In the genomic region with DNA sequence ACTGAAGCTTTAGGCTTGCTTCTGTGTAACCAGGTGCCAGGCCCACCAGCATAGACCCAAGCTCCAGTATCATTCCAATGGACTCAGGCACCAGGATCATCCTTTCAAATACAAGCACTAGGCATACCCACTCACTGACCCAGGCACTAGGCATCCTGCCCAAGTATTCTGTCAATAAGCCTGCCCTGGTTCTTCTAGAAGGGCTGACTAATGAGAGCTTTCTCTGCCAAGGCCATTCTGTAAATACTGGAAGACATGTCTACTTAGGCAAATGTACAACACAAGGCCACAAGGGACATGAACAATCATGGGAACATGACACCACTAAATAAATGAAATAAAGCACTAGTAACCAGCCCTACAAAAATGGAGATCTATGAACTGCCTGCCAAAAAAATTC, we compare ENCODE assay signal across 18 cellular contexts.
DNase-seq lines count a peak whose midpoint lies in the region; ATAC-seq and TF ChIP-seq lines count a peak whose summit lies in the region.
"Had no signal": no experiment of that assay in that cellular context is flagged by ENCODE, and none has a peak within 500 bp of the region (broad histone marks: within the 10 kb centered on the region; RNA-seq: fewer than 3 reads in every experiment).

No MANE protein-coding gene starts in this region.

- no peak for ATAC-seq in mucosa of descending colon
- ATAC-seq: A549; CD8-positive, alpha-beta T cell had no signal

- no peak overlapping the region for H3K4me3 ChIP-seq in mucosa of descending colon
- H3K4me3 ChIP-seq: A549, BLaER1, PC-9 had no signal

- no peaks in the 10 kb centered on the region for H3K4me1 ChIP-seq in mucosa of descending colon (ENCODE audit: low read depth)
- H3K4me1 ChIP-seq: A549, BLaER1 had no signal

- H3K9me3 ChIP-seq in mucosa of descending colon, result no peaks in the 10 kb centered on the region
- H3K9me3 ChIP-seq: A549 had no signal

- intact Hi-C loops in mucosa of descending colon (cut with DNase I, micrococcal nuclease), result no loop called here

- in situ Hi-C loops in KBM-7 (cut with MboI; ENCODE audit: low pct_unique_long_range_greater_than_20kb, low sequenced_read_pairs), result no loop called here

- peak; percentile 62 for DNase-seq in NCI-H1092 (lab: John Stamatoyannopoulos, UW)
- DNase-seq in NCI-H446 treated with DMSO at 0.1 percent for 48 hours (lab: John Stamatoyannopoulos, UW), result peak; percentile 71
- DNase-seq in fibroblast of gingiva (ENCODE audit: low read depth), result peak; percentile 76
- no peak for DNase-seq in mucosa of descending colon
- DNase-seq in KBM-7, result no peak
- DNase-seq in NCI-H82 treated with DMSO at 0.1 percent for 48 hours (lab: John Stamatoyannopoulos, UW; ENCODE audit: unreplicated experiment), result no peak
- DNase-seq in effector CD4-positive, alpha-beta T cell, result no peak
- DNase-seq: Calu3; CD8-positive, alpha-beta T cell; NCI-H1048; NCI-H146; NCI-H510A; NCI-H774; PC-9 had no signal

- TF ChIP-seq CTCF in C4-2B (conservative IDR thresholded peaks at IDR 0.05) (no peak), mucosa of descending colon (IDR thresholded peaks at IDR 0.05) (no peak)

- H3K36me3 ChIP-seq in mucosa of descending colon (ENCODE audit: low read depth), result no peaks in the 10 kb centered on the region
- H3K36me3 ChIP-seq: BLaER1 had no signal

- 0 out of 2 replicates have a peak overlapping the region, but pooled peaks have one; percentile 1 for H3K27ac ChIP-seq in C4-2B
- H3K27ac ChIP-seq: A549, BLaER1, PC-9, RWPE1 had no signal

Comparison
In these comparisons a context has a peak if more than half of its experiments do, and no peak if none do; other contexts are left out.
1. DNase-seq: peak in NCI-H1092 (single experiment), NCI-H446 treated with DMSO at 0.1 percent for 48 hours (single experiment) and fibroblast of gingiva (single experiment); none in mucosa of descending colon (0 of 3), KBM-7 (single experiment), NCI-H82 treated with DMSO at 0.1 percent for 48 hours (single experiment) and effector CD4-positive, alpha-beta T cell (single experiment).